31 cellular contexts compared by ENCODE assay signal in genomic region chr14:75121559-75121958, GRCh38. TPM values are rescaled to one million over a fixed set of nuclear protein-coding genes. Genes with fewer than 3 reads are reported as not detected.
"Had no signal": no experiment of that assay in that cellular context is flagged by ENCODE, and none has a peak within 500 bp of the region (broad histone marks: within the 10 kb centered on the region; RNA-seq: fewer than 3 reads in every experiment).

No MANE protein-coding gene starts in this region.

- ATAC-seq: activated CD8-positive, alpha-beta memory T cell treated with anti-CD3 and anti-CD28 coated beads, Interleukin-2, amount 10 ng/mL, durations not matched to agents 7 days and 5 days; activated naive CD4-positive, alpha-beta T cell treated with anti-CD3 and anti-CD28 coated beads, Interleukin-2, amount 50 U/mL, for 72 hours had no signal

- H3K27me3 Mint-ChIP-seq: activated CD4-positive, alpha-beta memory T cell treated with anti-CD3 and anti-CD28 coated beads, Interleukin-2, amount 10 ng/mL, durations not matched to agents 7 days and 5 days; activated CD8-positive, alpha-beta memory T cell treated with anti-CD3 and anti-CD28 coated beads, Interleukin-2, amount 10 ng/mL, durations not matched to agents 7 days and 5 days had no signal

- H3K9me3 ChIP-seq: MG63, SJCRH30 had no signal

- H3K27ac Mint-ChIP-seq: activated CD4-positive, alpha-beta memory T cell treated with anti-CD3 and anti-CD28 coated beads, Interleukin-2, amount 10 ng/mL, durations not matched to agents 7 days and 5 days; activated CD8-positive, alpha-beta memory T cell treated with anti-CD3 and anti-CD28 coated beads, Interleukin-2, amount 10 ng/mL, durations not matched to agents 7 days and 5 days; activated naive CD4-positive, alpha-beta T cell treated with anti-CD3 and anti-CD28 coated beads for 36 hours; activated T-helper 2 cell treated with anti-CD3 and anti-CD28 coated beads, Interferon-gamma antibody, Interleukin-2, Interleukin-4, amounts not matched to agents 10 μg/mL and 5 μg/mL and 100 μg/mL, durations not matched to agents 14 hours and 24 hours and 36 hours; T-helper 2 cell treated with Interferon-gamma antibody and Interleukin-4, amounts not matched to agents 5 μg/mL and 100 μg/mL, for 36 hours had no signal

- DNase-seq: activated CD4-positive, alpha-beta memory T cell treated with anti-CD3 and anti-CD28 coated beads, Interleukin-2, amount 10 ng/mL, durations not matched to agents 7 days and 5 days; activated CD4-positive, alpha-beta T cell treated with anti-CD3 and anti-CD28 coated beads for 1 hour; activated CD4-positive, alpha-beta T cell treated with anti-CD3 and anti-CD28 coated beads for 48 hours; activated CD4-positive, CD25-positive, alpha-beta regulatory T cell; activated CD8-positive, alpha-beta memory T cell treated with anti-CD3 and anti-CD28 coated beads for 24 hours; activated CD8-positive, alpha-beta memory T cell treated with anti-CD3 and anti-CD28 coated beads, Interleukin-2, amount 10 ng/mL, durations not matched to agents 7 days and 5 days; activated CD8-positive, alpha-beta memory T cell treated with anti-CD3 and anti-CD28 coated beads, Interleukin-2, amount 50 U/mL, for 48 hours; activated gamma-delta T cell; activated naive CD4-positive, alpha-beta T cell treated with anti-CD3 and anti-CD28 coated beads for 36 hours; activated T-cell treated with anti-CD3 and anti-CD28 coated beads, Interleukin-2, amount 50 U/mL, for 1 hour; amniotic stem cell; aorta; brain microvascular endothelial cell; central memory CD4-positive, alpha-beta T cell; KG1; MG63; NCI-H1048; NCI-H1105 treated with DMSO at 0.1 percent for 48 hours; NCI-H1436; NCI-H1694; NCI-H1930; NCI-H2081 treated with DMSO at 0.1 percent for 48 hours; NCI-H345; NCI-H524 treated with DMSO at 0.1 percent for 48 hours; Right ventricle myocardium superior; SJCRH30; WERI-Rb-1 had no signal

- H3K27ac ChIP-seq: brain microvascular endothelial cell, SJCRH30, SK-N-MC, WERI-Rb-1 had no signal

- H3K4me3 ChIP-seq: MG63, SJCRH30, SK-N-MC had no signal

- H3K9me3 Mint-ChIP-seq: activated CD4-positive, alpha-beta memory T cell treated with anti-CD3 and anti-CD28 coated beads, Interleukin-2, amount 10 ng/mL, durations not matched to agents 7 days and 5 days; activated naive CD4-positive, alpha-beta T cell treated with anti-CD3 and anti-CD28 coated beads for 36 hours; activated naive CD4-positive, alpha-beta T cell treated with anti-CD3 and anti-CD28 coated beads, Interleukin-2, amount 50 U/mL, for 72 hours; activated T-helper 2 cell treated with anti-CD3 and anti-CD28 coated beads, Interferon-gamma antibody, Interleukin-2, Interleukin-4, amounts not matched to agents 10 μg/mL and 5 μg/mL and 100 μg/mL, durations not matched to agents 14 hours and 24 hours and 36 hours; T-helper 2 cell treated with Interferon-gamma antibody and Interleukin-4, amounts not matched to agents 5 μg/mL and 100 μg/mL, for 36 hours had no signal

- H3K4me3 Mint-ChIP-seq: activated CD4-positive, alpha-beta memory T cell treated with anti-CD3 and anti-CD28 coated beads, Interleukin-2, amount 10 ng/mL, durations not matched to agents 7 days and 5 days; activated CD8-positive, alpha-beta memory T cell treated with anti-CD3 and anti-CD28 coated beads, Interleukin-2, amount 10 ng/mL, durations not matched to agents 7 days and 5 days; activated naive CD4-positive, alpha-beta T cell treated with anti-CD3 and anti-CD28 coated beads for 36 hours; T-helper 2 cell treated with Interferon-gamma antibody and Interleukin-4, amounts not matched to agents 5 μg/mL and 100 μg/mL, for 36 hours had no signal

- H3K27me3 ChIP-seq: brain microvascular endothelial cell, MG63, SJCRH30 had no signal

RNA-seq across cellular contexts. Expression of gene ZC2HC1C, which starts 52.1 kb away (rescaled TPM):
- total RNA-seq: SJCRH30 had no signal
